8 cellular contexts compared by ENCODE assay signal in the genomic region with DNA sequence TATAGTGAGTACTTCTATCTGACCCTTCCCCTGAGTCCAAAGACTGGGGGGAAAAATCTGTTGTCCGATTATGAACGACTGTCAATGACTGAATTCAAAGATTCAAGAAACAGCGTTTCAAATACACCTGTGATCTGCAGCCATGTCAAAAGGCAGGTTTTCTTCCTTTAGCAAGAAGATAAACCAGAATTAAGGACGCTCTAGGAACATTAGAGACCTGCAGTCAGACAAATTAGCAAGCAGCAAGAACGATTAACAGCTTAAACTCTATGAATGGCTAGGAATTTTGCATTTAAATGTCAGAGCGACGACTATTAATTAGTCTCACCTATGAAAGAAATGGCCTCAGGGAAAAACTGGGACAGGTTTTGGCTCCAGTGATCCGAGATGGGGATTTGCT. TPM values are rescaled to one million over a fixed set of nuclear protein-coding genes. Genes with fewer than 3 reads are reported as not detected.
DNase-seq lines count a peak whose midpoint lies in the region; ATAC-seq and TF ChIP-seq lines count a peak whose summit lies in the region.

No MANE protein-coding gene starts in this region.

- H3K9me3 ChIP-seq in left lung (no peaks in the 10 kb centered on the region), suprapubic skin (no peaks in the 10 kb centered on the region)

- CTCF ChIA-PET in activated CD4-positive, alpha-beta T cell treated with anti-CD3 and anti-CD28 coated beads for 36 hours (lab: Charles Lee), result interaction anchor here (0.8 kb wide), 1 partner anchor 296 kb away, joined by 3 read pairs; no protein-coding TSS in a partner anchor

- intact Hi-C loops in activated CD4-positive, alpha-beta T cell treated with anti-CD3 and anti-CD28 coated beads for 36 hours (cut with DNase I, micrococcal nuclease), result loop anchor here (2.0 to 5.0 kb wide), 4 partner anchors 168 to 1313 kb away; a partner anchor contains a TSS
- intact Hi-C loops in left lung (cut with DNase I), result no loop called here

- peak overlapping the region; percentile 86 for H3K4me3 Mint-ChIP-seq in activated CD4-positive, alpha-beta T cell treated with anti-CD3 and anti-CD28 coated beads for 36 hours

- TF ChIP-seq POLR2A in suprapubic skin (IDR thresholded peaks at IDR 0.05), result no peak

- no peaks in the 10 kb centered on the region for H3K9me3 Mint-ChIP-seq in activated CD4-positive, alpha-beta T cell treated with anti-CD3 and anti-CD28 coated beads for 36 hours (ENCODE audit: low read depth)

- H3K4me3 ChIP-seq in left lung, result peak overlapping the region; percentile 76
- peak overlapping the region; percentile 94 for H3K4me3 ChIP-seq in suprapubic skin

- no peak for DNase-seq in activated CD4-positive, alpha-beta T cell treated with anti-CD3 and anti-CD28 coated beads for 36 hours
- no peak for DNase-seq in activated CD4-positive, alpha-beta T cell treated with anti-CD3 and anti-CD28 coated beads for 4 hours
- no peak for DNase-seq in left lung
- no peak for DNase-seq in suprapubic skin (ENCODE audit: low spot score in 2 of 2)
- no peak for DNase-seq in cerebellum (ENCODE audit: low spot score)
- no peak for DNase-seq in NCI-H524 treated with DMSO at 0.1 percent for 48 hours (lab: John Stamatoyannopoulos, UW)
- no peak for DNase-seq in stimulated activated CD4-positive, alpha-beta T cell treated with anti-CD3 and anti-CD28 coated beads, Interleukin-4, amount 100 ng/mL, for 1 hour

- no peak for ATAC-seq in activated CD4-positive, alpha-beta T cell treated with anti-CD3 and anti-CD28 coated beads for 36 hours
- no peak for ATAC-seq in left lung

- POLR2A ChIA-PET in activated CD4-positive, alpha-beta T cell treated with anti-CD3 and anti-CD28 coated beads for 36 hours (lab: Charles Lee), result no interaction called here

- H3K27ac ChIP-seq in angular gyrus (ENCODE audit: low read depth, low read length) (peak overlapping the region; percentile 60), left lung (peak overlapping the region; percentile 100), suprapubic skin (peak overlapping the region; percentile 99)

- H3K36me3 Mint-ChIP-seq in activated CD4-positive, alpha-beta T cell treated with anti-CD3 and anti-CD28 coated beads for 36 hours (ENCODE audit: low read depth), result peaks cover 42% of the 10 kb centered on the region

- no peak for TF ChIP-seq CTCF in left lung (IDR thresholded peaks at IDR 0.05)
- no peak for TF ChIP-seq CTCF in suprapubic skin (IDR thresholded peaks at IDR 0.05)

- H3K36me3 ChIP-seq in left lung, result peaks cover 0 to 25% of the 10 kb centered on the region in 2 donors
- H3K36me3 ChIP-seq in suprapubic skin, result peaks cover 5% of the 10 kb centered on the region

- H3K4me1 Mint-ChIP-seq in activated CD4-positive, alpha-beta T cell treated with anti-CD3 and anti-CD28 coated beads for 36 hours, result peaks cover 64% of the 10 kb centered on the region

- H3K4me1 ChIP-seq in left lung, result peaks cover 33 to 57% of the 10 kb centered on the region in 2 donors
- peaks cover 73% of the 10 kb centered on the region for H3K4me1 ChIP-seq in suprapubic skin

- H3K27me3 Mint-ChIP-seq in activated CD4-positive, alpha-beta T cell treated with anti-CD3 and anti-CD28 coated beads for 36 hours, result no peaks in the 10 kb centered on the region

- H3K27ac Mint-ChIP-seq in activated CD4-positive, alpha-beta T cell treated with anti-CD3 and anti-CD28 coated beads for 36 hours, result peak overlapping the region; percentile 92

- H3K27me3 ChIP-seq in left lung (no peaks in the 10 kb centered on the region), suprapubic skin (no peaks in the 10 kb centered on the region)

- WGBS in suprapubic skin, result 36% methylated on average over 8 of the region's 8 CpGs

- TF ChIP-seq EP300 in suprapubic skin (IDR thresholded peaks at IDR 0.05), result no peak

RNA-seq across cellular contexts. Expression of gene DUSP6, which starts 2.0 kb away (rescaled TPM):
- total RNA-seq in activated CD4-positive, alpha-beta T cell treated with anti-CD3 and anti-CD28 coated beads for 36 hours, result 10 to 100 TPM; 49.9 to 60.9 TPM
- total RNA-seq in left lung, result 100 to 1,000 TPM; 115 to 147 TPM
- 10 to 100 TPM; 50.8 to 69.2 (median 59.7) TPM for total RNA-seq in suprapubic skin
- total RNA-seq in cerebellum, result 30.8 TPM

Comparison
In these comparisons a context has a peak if more than half of its experiments do, and no peak if none do; other contexts are left out.
1. intact Hi-C loops: an anchor here in activated CD4-positive, alpha-beta T cell treated with anti-CD3 and anti-CD28 coated beads for 36 hours (2.0 to 5.0 kb wide); none called in left lung.